In genomic region chr14:70907996-70908917, GRCh38 we compare ENCODE assay signal across 8 cellular contexts. TPM values are rescaled to one million over a fixed set of nuclear protein-coding genes. Genes with fewer than 3 reads are reported as not detected.
DNase-seq lines count a peak whose midpoint lies in the region; ATAC-seq, FAIRE-seq and TF ChIP-seq lines count a peak whose summit lies in the region.

No MANE protein-coding gene starts in this region.

- peaks cover 56 to 77% (median 70%) of the 10 kb centered on the region in 3 donors for H3K4me1 Mint-ChIP-seq in CD8-positive, alpha-beta memory T cell
- peaks cover 59% of the 10 kb centered on the region for H3K4me1 Mint-ChIP-seq in T-helper 17 cell
- peaks cover 33% of the 10 kb centered on the region for H3K4me1 Mint-ChIP-seq in astrocyte (ENCODE audit: low read depth, unreplicated experiment)

- H3K27ac Mint-ChIP-seq in CD8-positive, alpha-beta memory T cell: peak overlapping the region; percentile 92 to 97 (median 94)
- H3K27ac Mint-ChIP-seq in T-helper 17 cell (peak overlapping the region; percentile 69), astrocyte (ENCODE audit: unreplicated experiment) (peak overlapping the region; percentile 97)

- H4K20me1 ChIP-seq in astrocyte (ENCODE audit: insufficient read depth, low read length): peaks cover 46% of the 10 kb centered on the region

- peaks cover 63% of the 10 kb centered on the region for H3K79me2 ChIP-seq in astrocyte (ENCODE audit: insufficient read depth, low read length)

- ATAC-seq in GM21360 (IDR thresholded peaks at IDR 0.05; ENCODE audit: unreplicated experiment) (peak; percentile 32), T-helper 17 cell (peak; percentile 22), GM18870 (IDR thresholded peaks at IDR 0.05; ENCODE audit: unreplicated experiment) (no peak)

- no peak for TF ChIP-seq POLR2A in prostate gland (IDR thresholded peaks at IDR 0.05)

- peak overlapping the region; percentile 96 to 99 (median 97) for H3K4me3 Mint-ChIP-seq in CD8-positive, alpha-beta memory T cell
- H3K4me3 Mint-ChIP-seq in T-helper 17 cell (peak overlapping the region; percentile 97), astrocyte (ENCODE audit: unreplicated experiment) (peak overlapping the region; percentile 98)

- no peak for FAIRE-seq in astrocyte (lab: Jason Lieb, UNC)

- H3K27ac ChIP-seq in CD8-positive, alpha-beta memory T cell (ENCODE audit: low read depth, low read length): peak overlapping the region; percentile 66
- H3K27ac ChIP-seq in astrocyte (ENCODE audit: low read depth, low read length): peak overlapping the region; percentile 81
- peak overlapping the region; percentile 92 to 93 for H3K27ac ChIP-seq in prostate gland

- H3K36me3 ChIP-seq in CD8-positive, alpha-beta memory T cell (ENCODE audit: insufficient read depth, low read length): no peaks in the 10 kb centered on the region
- H3K36me3 ChIP-seq in astrocyte (ENCODE audit: insufficient read depth, low read length) (no peaks in the 10 kb centered on the region), prostate gland (no peaks in the 10 kb centered on the region)

- no peaks in the 10 kb centered on the region for H3K27me3 Mint-ChIP-seq in CD8-positive, alpha-beta memory T cell
- no peaks in the 10 kb centered on the region for H3K27me3 Mint-ChIP-seq in T-helper 17 cell
- no peaks in the 10 kb centered on the region for H3K27me3 Mint-ChIP-seq in astrocyte (ENCODE audit: low read depth, unreplicated experiment)

- H3K4me2 ChIP-seq in astrocyte (ENCODE audit: low read length): peak overlapping the region; percentile 93

- H3K9ac ChIP-seq in astrocyte (ENCODE audit: low read length): peak overlapping the region; percentile 91

- WGBS in prostate gland: 1% methylated on average over 69 of the region's 85 CpGs

- intact Hi-C loops in prostate gland (cut with DNase I): loop anchor here (5.0 kb wide), 1 partner anchor 64 kb away; no protein-coding TSS in a partner anchor

- POLR2A ChIA-PET in CD8-positive, alpha-beta memory T cell (lab: Charles Lee): interaction anchor here (0.9 to 2.5 kb wide), 12 partner anchors 12 to 91 kb away, joined by 3 to 17 read pairs (median 8); no protein-coding TSS in a partner anchor

- H3K4me1 ChIP-seq in CD8-positive, alpha-beta memory T cell (ENCODE audit: insufficient read depth, low read length): peaks cover 48% of the 10 kb centered on the region
- H3K4me1 ChIP-seq in astrocyte (ENCODE audit: insufficient read depth, low read length) (peaks cover 7% of the 10 kb centered on the region), prostate gland (replicated peaks) (no peaks in the 10 kb centered on the region)

- H3K4me3 ChIP-seq in CD8-positive, alpha-beta memory T cell (ENCODE audit: low read length): peak overlapping the region; percentile 92
- H3K4me3 ChIP-seq in astrocyte (ENCODE audit: insufficient read depth, low read depth, low read length): peak overlapping the region; percentile 78
- peak overlapping the region; percentile 81 to 85 for H3K4me3 ChIP-seq in prostate gland

- TF ChIP-seq CTCF in astrocyte (IDR thresholded peaks at IDR 0.05; ENCODE audit: insufficient read depth, low read depth, low read length) (no peak), prostate gland (IDR thresholded peaks at IDR 0.05) (peak in 2 of 4 experiments; percentile 1 to 5)

- H3K27me3 ChIP-seq in CD8-positive, alpha-beta memory T cell (ENCODE audit: insufficient read depth, low read length, poor library complexity, severe bottlenecking): no peaks in the 10 kb centered on the region
- H3K27me3 ChIP-seq in astrocyte (ENCODE audit: insufficient read depth, low read length): no peaks in the 10 kb centered on the region
- no peaks in the 10 kb centered on the region for H3K27me3 ChIP-seq in prostate gland (replicated peaks; ENCODE audit: insufficient read depth)

- no peaks in the 10 kb centered on the region for H3K9me3 ChIP-seq in CD8-positive, alpha-beta memory T cell (ENCODE audit: low read length)
- H3K9me3 ChIP-seq in T-helper 17 cell (ENCODE audit: control insufficient read depth, low read length, poor library complexity, severe bottlenecking): no peaks in the 10 kb centered on the region
- H3K9me3 ChIP-seq in astrocyte (ENCODE audit: insufficient read depth, low read depth, low read length): no peaks in the 10 kb centered on the region
- no peaks in the 10 kb centered on the region for H3K9me3 ChIP-seq in prostate gland

- peaks cover 0 to 7% (median 3%) of the 10 kb centered on the region in 3 donors for H3K36me3 Mint-ChIP-seq in CD8-positive, alpha-beta memory T cell
- H3K36me3 Mint-ChIP-seq in T-helper 17 cell (ENCODE audit: low read depth): peaks cover 6% of the 10 kb centered on the region
- peaks cover 5% of the 10 kb centered on the region for H3K36me3 Mint-ChIP-seq in astrocyte (ENCODE audit: low read depth, unreplicated experiment)

- H3K9me3 Mint-ChIP-seq in CD8-positive, alpha-beta memory T cell: no peaks in the 10 kb centered on the region
- H3K9me3 Mint-ChIP-seq in astrocyte (ENCODE audit: unreplicated experiment): peaks cover 3% of the 10 kb centered on the region

- CTCF ChIA-PET in CD8-positive, alpha-beta memory T cell (lab: Charles Lee): interaction anchor here (0.6 to 7.0 kb wide), 32 partner anchors 10 to 265 kb away, joined by 3 to 174 read pairs (median 13); partner anchors contain the start of gene MAP3K9

- H2AFZ ChIP-seq in astrocyte (ENCODE audit: low read depth, low read length): peak overlapping the region; percentile 64

- DNase-seq in CD8-positive, alpha-beta memory T cell: peak in 2 of 5 donors; percentile 31 to 67
- DNase-seq in HS-27A (ENCODE audit: low read depth) (peak; percentile 31), T-helper 17 cell (peak in 1 of 3 donors; percentile 46), astrocyte (ENCODE audit: low read depth) (peak; percentile 64), hepatic stellate cell (ENCODE audit: low spot score) (peak; percentile 70), prostate gland (ENCODE audit: low spot score) (peak; percentile 45)

RNA-seq across cellular contexts. Expression of gene PCNX1, which starts 1.0 kb away (rescaled TPM):
- 10 to 100 TPM; 37.4 to 46.2 TPM for total RNA-seq in CD8-positive, alpha-beta memory T cell
- 13.4 TPM for polyA plus RNA-seq in CD8-positive, alpha-beta memory T cell
- total RNA-seq in T-helper 17 cell (100 to 1,000 TPM; 140 to 153 TPM), astrocyte (91.3 and 115 TPM in 2 replicates), prostate gland (10 to 100 TPM; 24.5 to 66.5 TPM)
